ENCODE assay signal across 22 cellular contexts in genomic region chr1:221963742-221964141, GRCh38.
DNase-seq lines count a peak whose midpoint lies in the region; ATAC-seq, FAIRE-seq and TF ChIP-seq lines count a peak whose summit lies in the region.
"Had no signal": no experiment of that assay in that cellular context is flagged by ENCODE, and none has a peak within 500 bp of the region (broad histone marks: within the 10 kb centered on the region; RNA-seq: fewer than 3 reads in every experiment).

No MANE protein-coding gene starts in this region.

- no peak overlapping the region for H3K4me2 ChIP-seq in A549
- H3K4me2 ChIP-seq in HCT116 (ENCODE audit: low read length): peak overlapping the region; percentile 17; the same call in 1 of the 2 replicates

- CTCF ChIA-PET in A549 (lab: Yijun Ruan, JAX): interaction anchor here (0.6 to 1.3 kb wide), 2 partner anchors 16 to 61 kb away, joined by 3 read pairs; no protein-coding TSS in a partner anchor
- CTCF ChIA-PET in HCT116 (lab: Charles Lee): no interaction called here

- H3K4me1 ChIP-seq in A549 (peaks cover 43% of the 10 kb centered on the region), HCT116 (ENCODE audit: control insufficient read depth in 1 of 2, insufficient read depth in 2 of 2, low read length in 2 of 2) (peaks cover 14 to 51% of the 10 kb centered on the region in 2 experiments)

- H3K9me3 ChIP-seq in A549: no peaks in the 10 kb centered on the region
- H3K9me3 ChIP-seq in HCT116 (ENCODE audit: control insufficient read depth in 1 of 2, insufficient read depth in 1 of 2, low read depth in 1 of 2, low read length in 2 of 2): no peaks in the 10 kb centered on the region

- POLR2A ChIA-PET in A549 (lab: Yijun Ruan, JAX): interaction anchor here (0.6 kb wide), 1 partner anchor 469 kb away, joined by 3 read pairs; no protein-coding TSS in a partner anchor
- POLR2A ChIA-PET in HCT116 (lab: Charles Lee): no interaction called here

- H4K20me1 ChIP-seq in HCT116 (ENCODE audit: insufficient read depth): no peaks in the 10 kb centered on the region

- TF ChIP-seq RAD21 in A549 (conservative IDR thresholded peaks at IDR 0.05 in 1 of 2, IDR thresholded peaks at IDR 0.05 in 1 of 2): no peak
- TF ChIP-seq RAD21 in HCT116 (IDR thresholded peaks at IDR 0.05; ENCODE audit: low read depth): no peak

- no peak for ATAC-seq in A549
- ATAC-seq in HCT116: no peak

- TF ChIP-seq POLR2A in A549 (IDR thresholded peaks at IDR 0.05; ENCODE audit: low read length) (no peak), HCT116 (IDR thresholded peaks at IDR 0.05; ENCODE audit: borderline replicate concordance, extremely low read depth, insufficient read depth, insufficient read length) (no peak)

- DNase-seq in A549 (ENCODE audit: low read depth in 1 of 2, low spot score in 1 of 2) (no peak), HCT116 (ENCODE audit: low read depth, low spot score) (no peak), SW480 (ENCODE audit: low spot score) (peak; percentile 21), foreskin melanocyte (peak; percentile 67), RPMI8226 (no peak), occipital lobe (lab: John Stamatoyannopoulos, UW) (no peak), HTR-8/SVneo (ENCODE audit: insufficient read length, low spot score) (no peak), NCI-H1105 (lab: John Stamatoyannopoulos, UW) (no peak)
- DNase-seq: 8988T; DMS 273 treated with DMSO at 0.1 percent for 48 hours; GF-D8; H9; MV-4-11; NCI-H1436; NCI-H2029; NCI-H2171; NCI-H446; NCI-H69; NK-92 treated with Interleukin-12 subunit alpha and Interleukin-12 subunit beta, amount 100 ng/mL, for 24 hours; T-helper 1 cell had no signal

- RAD21 ChIA-PET in HCT116 (lab: Charles Lee; ENCODE audit: low non-redundant PET in 1 of 2, low total read pairs in 2 of 2, uncharacterized antibody in 2 of 2, unreplicated experiment in 2 of 2): no interaction called here

- no peak overlapping the region for H3K9ac ChIP-seq in HCT116 (ENCODE audit: low read length)

- WGBS in A549 (ENCODE audit: missing lambda C conversion rate): 76% methylated on average over 1 of the region's 1 CpG

- intact Hi-C loops in HCT116 (cut with micrococcal nuclease): no loop called here

- H3K27ac ChIP-seq in A549: peak overlapping the region; percentile 10 to 49; a peak in 1 of 6 replicates
- no peak overlapping the region for H3K27ac ChIP-seq in HCT116 (ENCODE audit: low read depth, low read length)
- H3K27ac ChIP-seq: C4-2B had no signal

- H3K4me3 ChIP-seq in A549 (no peak overlapping the region), HCT116 (replicated peaks in 1 of 2; ENCODE audit: low read depth in 1 of 2, low read length in 2 of 2) (no peak overlapping the region)

- FAIRE-seq in A549 (lab: Jason Lieb, UNC): no peak
- FAIRE-seq in HTR-8/SVneo (lab: Jason Lieb, UNC): no peak
- FAIRE-seq: GM19239 had no signal

- H3K27me3 ChIP-seq in HCT116 (ENCODE audit: insufficient read depth, low read length): no peaks in the 10 kb centered on the region

- no peaks in the 10 kb centered on the region for H3K79me2 ChIP-seq in HCT116 (ENCODE audit: insufficient read depth, low read length)

- no peak for TF ChIP-seq EP300 in A549 (IDR thresholded peaks at IDR 0.05)

- no peak for TF ChIP-seq CTCF in A549 (IDR thresholded peaks at IDR 0.05)
- no peak for TF ChIP-seq CTCF in HCT116 (IDR thresholded peaks at IDR 0.05 in 2 of 3, conservative IDR thresholded peaks at IDR 0.05 in 1 of 3; ENCODE audit: borderline replicate concordance in 1 of 3, insufficient read depth in 1 of 3, low read depth in 2 of 3, low read length in 2 of 3)

- no peaks in the 10 kb centered on the region for H3K36me3 ChIP-seq in HCT116 (ENCODE audit: control insufficient read depth in 1 of 2, insufficient read depth in 2 of 2, low read length in 2 of 2)

- BruUV-seq in HCT116 (replicated peaks; lab: Mats Ljungman, UMichigan): no TSS peak

- H3K9me2 ChIP-seq in HCT116 (ENCODE audit: insufficient read depth): no peaks in the 10 kb centered on the region

- H2AFZ ChIP-seq in HCT116 (ENCODE audit: low read depth, low read length, poor library complexity, severe bottlenecking): peak overlapping the region; percentile 61

TF ChIP-seq in A549, 52 proteins besides CTCF, POLR2A, EP300 and RAD21:
- TF ChIP-seq EHMT2 (IDR thresholded peaks at IDR 0.05; ENCODE audit: low read depth) (no peak), MAZ (IDR thresholded peaks at IDR 0.05; ENCODE audit: borderline replicate concordance, low read depth, low read length) (no peak), FOXS1 (CRISPR knock-in tag; IDR thresholded peaks at IDR 0.05) (no peak), HES2 (IDR thresholded peaks at IDR 0.05) (no peak), ZNF302 (CRISPR knock-in tag; IDR thresholded peaks at IDR 0.05) (no peak), HOXB13 (CRISPR knock-in tag; IDR thresholded peaks at IDR 0.05; ENCODE audit: low read depth) (no peak), TP53 (CRISPR knock-in tag; IDR thresholded peaks at IDR 0.05) (no peak), NFE2L2 (conservative IDR thresholded peaks at IDR 0.05; ENCODE audit: low read length) (no peak), CEBPB (IDR thresholded peaks at IDR 0.05) (no peak), NR3C1 (IDR thresholded peaks at IDR 0.05) (no peak), MAFK (IDR thresholded peaks at IDR 0.05; ENCODE audit: partially characterized antibody) (no peak), HDAC2 (IDR thresholded peaks at IDR 0.05) (no peak), ATOH8 (CRISPR knock-in tag; IDR thresholded peaks at IDR 0.05; ENCODE audit: low read depth) (no peak), CBX8 (IDR thresholded peaks at IDR 0.05) (no peak), ESRRA (IDR thresholded peaks at IDR 0.05; ENCODE audit: borderline replicate concordance, low read length) (no peak)

TF ChIP-seq in HCT116, 20 proteins besides CTCF, POLR2A, EP300 and RAD21:
- TF ChIP-seq POLR2AphosphoS5 (IDR thresholded peaks at IDR 0.05; ENCODE audit: low read depth, low read length) (no peak), EZH2 (IDR thresholded peaks at IDR 0.05) (no peak), EZH2phosphoT487 (IDR thresholded peaks at IDR 0.05; ENCODE audit: borderline replicate concordance) (no peak)
TF ChIP-seq in HCT116: peak in this region for 0.

Comparison
In these comparisons a context has a peak if more than half of its experiments do, and no peak if none do; other contexts are left out.
1. DNase-seq: peak in SW480 (single experiment) and foreskin melanocyte (single experiment); none in A549 (0 of 2), HCT116 (single experiment), RPMI8226 (single experiment), occipital lobe (single experiment), HTR-8/SVneo (single experiment) and NCI-H1105 (single experiment).